In genomic region chr1:117595993-117596720, GRCh38 we compare ENCODE assay signal across 22 cellular contexts. TPM values are rescaled to one million over a fixed set of nuclear protein-coding genes. Genes with fewer than 3 reads are reported as not detected.
DNase-seq lines count a peak whose midpoint lies in the region; ATAC-seq and TF ChIP-seq lines count a peak whose summit lies in the region.
"Had no signal": no experiment of that assay in that cellular context is flagged by ENCODE, and none has a peak within 500 bp of the region (broad histone marks: within the 10 kb centered on the region; RNA-seq: fewer than 3 reads in every experiment).

No MANE protein-coding gene starts in this region.

- H3K36me3 Mint-ChIP-seq in memory B cell, result no peaks in the 10 kb centered on the region

- H3K27me3 ChIP-seq in breast epithelium, result no peaks in the 10 kb centered on the region
- H3K27me3 ChIP-seq: heart right ventricle, vagina had no signal

- H3K27ac ChIP-seq in breast epithelium, result no peak overlapping the region
- H3K27ac ChIP-seq: cardiac muscle cell, heart right ventricle, left ventricle myocardium inferior, neutrophil, vagina had no signal

- peak; percentile 25 for ATAC-seq in stimulated activated naive CD8-positive, alpha-beta T cell treated with anti-CD3 and anti-CD28 coated beads, Interleukin-15, Interleukin-2, amounts not matched to agents 100 U/mL and 50 U/mL, for 24 hours
- ATAC-seq in stimulated activated naive CD8-positive, alpha-beta T cell treated with anti-CD3 and anti-CD28 coated beads, Interleukin-15, amount 100 ng/mL, for 72 hours, result no peak
- ATAC-seq in memory B cell (ENCODE audit: low read depth), result peak; percentile 99
- no peak for ATAC-seq in HG02610 (IDR thresholded peaks at IDR 0.05; ENCODE audit: unreplicated experiment)
- ATAC-seq: GM23338, heart right ventricle had no signal

- no peak overlapping the region for H3K4me3 ChIP-seq in breast epithelium
- H3K4me3 ChIP-seq: cardiac muscle cell, GM23338, heart right ventricle, left ventricle myocardium inferior, smooth muscle cell, vagina had no signal

- no peaks in the 10 kb centered on the region for H3K9me3 Mint-ChIP-seq in stimulated activated naive CD8-positive, alpha-beta T cell treated with anti-CD3 and anti-CD28 coated beads, Interleukin-15, amount 100 ng/mL, for 72 hours
- no peaks in the 10 kb centered on the region for H3K9me3 Mint-ChIP-seq in memory B cell
- H3K9me3 Mint-ChIP-seq: dendritic cell treated with granulocyte-macrophage colony-stimulating factor and Interleukin-4, amounts not matched to agents 40 ng/mL and 50 ng/mL, for 4 days; GM23338 had no signal

- intact Hi-C loops in breast epithelium (cut with DNase I; ENCODE audit: low total_unique reads), result loop anchor here (2.0 kb wide), 1 partner anchor 29 kb away; no protein-coding TSS in a partner anchor

- peaks cover 0 to 12% of the 10 kb centered on the region in 2 donors for H3K4me1 ChIP-seq in breast epithelium
- H3K4me1 ChIP-seq: vagina had no signal

- no peak for DNase-seq in stimulated activated naive CD8-positive, alpha-beta T cell treated with anti-CD3 and anti-CD28 coated beads, Interleukin-15, Interleukin-2, amounts not matched to agents 100 U/mL and 50 U/mL, for 24 hours
- DNase-seq in stimulated activated naive CD8-positive, alpha-beta T cell treated with anti-CD3 and anti-CD28 coated beads, Interleukin-15, amount 100 ng/mL, for 72 hours, result no peak
- DNase-seq in RPMI8226 (peak; percentile 74), memory B cell (ENCODE audit: low spot score in 2 of 2) (peak in 1 of 2 donors; percentile 55), medulla oblongata (ENCODE audit: extremely low spot score) (no peak), NCI-H526 treated with DMSO at 0.1 percent for 48 hours (lab: John Stamatoyannopoulos, UW) (no peak), breast epithelium (ENCODE audit: low spot score in 2 of 2) (no peak)
- DNase-seq: activated naive CD4-positive, alpha-beta T cell treated with Interleukin-2 at 50 U/mL for 16 hours; amniotic stem cell; C1 segment of cervical spinal cord; heart right ventricle; left ventricle myocardium inferior; NCI-H1105 treated with DMSO at 0.1 percent for 48 hours; NCI-H510A; stimulated activated CD4-positive, alpha-beta T cell treated with anti-CD3 and anti-CD28 coated beads, Interleukin-4, amount 100 ng/mL, for 1 hour had no signal

- H3K36me3 ChIP-seq in breast epithelium, result no peaks in the 10 kb centered on the region
- H3K36me3 ChIP-seq: cardiac muscle cell, heart right ventricle, left ventricle myocardium inferior, neutrophil, vagina had no signal

- no peak overlapping the region for H3K4me3 Mint-ChIP-seq in stimulated activated naive CD8-positive, alpha-beta T cell treated with anti-CD3 and anti-CD28 coated beads, Interleukin-15, amount 100 ng/mL, for 72 hours
- no peak overlapping the region for H3K4me3 Mint-ChIP-seq in memory B cell
- H3K4me3 Mint-ChIP-seq: dendritic cell treated with granulocyte-macrophage colony-stimulating factor and Interleukin-4, amounts not matched to agents 40 ng/mL and 50 ng/mL, for 4 days; GM23338 had no signal

- TF ChIP-seq POLR2A in breast epithelium (IDR thresholded peaks at IDR 0.05), result no peak

- no peak for TF ChIP-seq CTCF in breast epithelium (IDR thresholded peaks at IDR 0.05)

- H3K9me3 ChIP-seq in breast epithelium, result no peaks in the 10 kb centered on the region
- H3K9me3 ChIP-seq: heart right ventricle, left ventricle myocardium inferior, neutrophil, vagina had no signal

- H3K27me3 Mint-ChIP-seq in stimulated activated naive CD8-positive, alpha-beta T cell treated with anti-CD3 and anti-CD28 coated beads, Interleukin-15, amount 100 ng/mL, for 72 hours, result peaks cover 42% of the 10 kb centered on the region
- no peaks in the 10 kb centered on the region for H3K27me3 Mint-ChIP-seq in memory B cell

- H3K27ac Mint-ChIP-seq in stimulated activated naive CD8-positive, alpha-beta T cell treated with anti-CD3 and anti-CD28 coated beads, Interleukin-15, amount 100 ng/mL, for 72 hours, result no peak overlapping the region
- peak overlapping the region; percentile 87 for H3K27ac Mint-ChIP-seq in memory B cell
- H3K27ac Mint-ChIP-seq: dendritic cell treated with granulocyte-macrophage colony-stimulating factor and Interleukin-4, amounts not matched to agents 40 ng/mL and 50 ng/mL, for 4 days; GM23338 had no signal

- no peaks in the 10 kb centered on the region for H3K4me1 Mint-ChIP-seq in stimulated activated naive CD8-positive, alpha-beta T cell treated with anti-CD3 and anti-CD28 coated beads, Interleukin-15, amount 100 ng/mL, for 72 hours
- H3K4me1 Mint-ChIP-seq in memory B cell, result peaks cover 19% of the 10 kb centered on the region
- H3K4me1 Mint-ChIP-seq: GM23338 had no signal

RNA-seq across cellular contexts. Expression of gene TENT5C, which starts 9.7 kb away (rescaled TPM):
- 10 to 100 TPM in 2 of 3 donors, 1 to 10 TPM in 1; 4.0 to 10.2 (median 10.2) TPM for total RNA-seq in breast epithelium

Comparison
In these comparisons a context has a peak if more than half of its experiments do, and no peak if none do; other contexts are left out.
1. ATAC-seq: peak in stimulated activated naive CD8-positive, alpha-beta T cell treated with anti-CD3 and anti-CD28 coated beads, Interleukin-15, Interleukin-2, amounts not matched to agents 100 U/mL and 50 U/mL, for 24 hours (single experiment) and memory B cell (single experiment); none in stimulated activated naive CD8-positive, alpha-beta T cell treated with anti-CD3 and anti-CD28 coated beads, Interleukin-15, amount 100 ng/mL, for 72 hours (single experiment) and HG02610 (single experiment).